Comparison of ENCODE assay signal across 11 cellular contexts in genomic region chr16:50102046-50102756, GRCh38. TPM values are rescaled to one million over a fixed set of nuclear protein-coding genes. Genes with fewer than 3 reads are reported as not detected.
DNase-seq lines count a peak whose midpoint lies in the region; ATAC-seq and TF ChIP-seq lines count a peak whose summit lies in the region.
"Had no signal": no experiment of that assay in that cellular context is flagged by ENCODE, and none has a peak within 500 bp of the region (broad histone marks: within the 10 kb centered on the region; RNA-seq: fewer than 3 reads in every experiment).

No MANE protein-coding gene starts in this region.

- no peak overlapping the region for H3K9ac ChIP-seq in fibroblast of lung (ENCODE audit: insufficient read depth, low read length)
- no peak overlapping the region for H3K9ac ChIP-seq in MM.1S (ENCODE audit: low read length)

- ATAC-seq in GM19023 (IDR thresholded peaks at IDR 0.05; ENCODE audit: unreplicated experiment) (peak; percentile 81), GM21737 (IDR thresholded peaks at IDR 0.05; ENCODE audit: unreplicated experiment) (no peak)
- ATAC-seq: HCT116 had no signal

- H3K36me3 ChIP-seq in BJ (ENCODE audit: control insufficient read depth, insufficient read depth, low read length): peaks cover 7% of the 10 kb centered on the region; the same call in 1 of the 2 replicates
- H3K36me3 ChIP-seq in fibroblast of lung (ENCODE audit: control insufficient read depth, insufficient read depth, low read length): peaks cover 8% of the 10 kb centered on the region
- peaks cover 19% of the 10 kb centered on the region; the same call in 1 of the 2 replicates for H3K36me3 ChIP-seq in MM.1S (replicated peaks; ENCODE audit: insufficient read depth, low read length)

- H3K4me3 ChIP-seq in BJ (ENCODE audit: low read depth, low read length) (no peak overlapping the region), fibroblast of lung (replicated peaks in 1 of 4; ENCODE audit: control extremely low read depth in 1 of 4, insufficient read depth in 1 of 4, low read depth in 3 of 4, low read length in 4 of 4) (no peak overlapping the region), MM.1S (ENCODE audit: low read length) (no peak overlapping the region)

- H2AFZ ChIP-seq in fibroblast of lung (ENCODE audit: low read length) (no peak overlapping the region), MM.1S (ENCODE audit: low read length) (no peak overlapping the region)

- H3K27ac ChIP-seq in fibroblast of lung (ENCODE audit: insufficient read depth, low read length): no peak overlapping the region
- H3K27ac ChIP-seq in MM.1S (ENCODE audit: low read length): no peak overlapping the region

- peak; percentile 38 for DNase-seq in BJ (ENCODE audit: low read depth)
- peak; percentile 42 for DNase-seq in M059J (ENCODE audit: low read depth)
- peak; percentile 69 to 83 for DNase-seq in fibroblast of lung (ENCODE audit: low read depth in 2 of 2)
- DNase-seq in NCI-H2227 treated with DMSO at 0.1 percent for 48 hours (lab: John Stamatoyannopoulos, UW): no peak
- DNase-seq in MM.1S: no peak
- no peak for DNase-seq in SW480 (ENCODE audit: low spot score)
- DNase-seq: activated B cell treated with CpG ODN at 0.5 μM for 24 hours; effector CD8-positive, alpha-beta T cell had no signal

- H3K79me2 ChIP-seq in fibroblast of lung (ENCODE audit: control insufficient read depth, insufficient read depth, low read length) (no peaks in the 10 kb centered on the region), MM.1S (ENCODE audit: low read length) (no peaks in the 10 kb centered on the region)

- POLR2A ChIA-PET in BJ (lab: Charles Lee): no interaction called here

- H3K4me2 ChIP-seq in fibroblast of lung (ENCODE audit: extremely low read depth, insufficient read depth, low read length) (no peak overlapping the region), MM.1S (ENCODE audit: low read depth, low read length) (no peak overlapping the region)

- CTCF ChIA-PET in BJ (lab: Yijun Ruan, JAX): interaction anchor here (1.4 kb wide), 1 partner anchor 111 kb away, joined by 4 read pairs; no protein-coding TSS in a partner anchor

- H3F3A ChIP-seq in MM.1S (ENCODE audit: insufficient read depth, low read length): no peaks in the 10 kb centered on the region

- H3K9me3 ChIP-seq in fibroblast of lung (ENCODE audit: control insufficient read depth, insufficient read depth, low read depth, low read length) (no peaks in the 10 kb centered on the region), MM.1S (replicated peaks; ENCODE audit: insufficient read depth, low read length) (no peaks in the 10 kb centered on the region)

- no peaks in the 10 kb centered on the region for H3K27me3 ChIP-seq in BJ (ENCODE audit: control insufficient read depth, insufficient read depth, low read length)
- no peaks in the 10 kb centered on the region for H3K27me3 ChIP-seq in fibroblast of lung (ENCODE audit: control insufficient read depth, insufficient read depth, low read length)
- no peaks in the 10 kb centered on the region for H3K27me3 ChIP-seq in MM.1S (replicated peaks; ENCODE audit: insufficient read depth, low read length)

- H3K4me1 ChIP-seq in fibroblast of lung (ENCODE audit: control insufficient read depth, extremely low read depth, insufficient read depth, low read length) (no peaks in the 10 kb centered on the region), MM.1S (ENCODE audit: low read length) (no peaks in the 10 kb centered on the region)

- TF ChIP-seq CTCF in BJ (IDR thresholded peaks at IDR 0.05; ENCODE audit: insufficient read depth, low read depth, low read length) (no peak), fibroblast of lung (conservative IDR thresholded peaks at IDR 0.05 in 1 of 2, IDR thresholded peaks at IDR 0.05 in 1 of 2; ENCODE audit: low read depth in 1 of 2, low read length in 2 of 2) (no peak), MM.1S (IDR thresholded peaks at IDR 0.05; ENCODE audit: low read length) (no peak)

- no peaks in the 10 kb centered on the region for H4K20me1 ChIP-seq in fibroblast of lung (ENCODE audit: control insufficient read depth, extremely low read depth, insufficient read depth, low read length)
- H4K20me1 ChIP-seq in MM.1S (ENCODE audit: insufficient read depth, low read length): no peaks in the 10 kb centered on the region

- no peaks in the 10 kb centered on the region for H3K9me2 ChIP-seq in MM.1S (replicated peaks; ENCODE audit: insufficient read depth, low read length)

RNA-seq across cellular contexts. Expression of gene HEATR3, which starts 36.4 kb away (rescaled TPM):
- 13.0 and 18.5 TPM in 2 replicates for polyA plus RNA-seq in BJ (2011; rRNA removed)
- polyA minus RNA-seq in BJ (2011; rRNA and poly(A)+ RNA removed): 6.0 and 13.6 TPM in 2 replicates
- total RNA-seq in M059J (2014; rRNA removed; shearing (Covaris generic)): 15.8 and 24.1 TPM in 2 replicates
- total RNA-seq in fibroblast of lung: 23.9 and 26.7 TPM in 2 replicates
- polyA plus RNA-seq in fibroblast of lung: 14.7 and 15.0 TPM in 2 replicates
- polyA plus RNA-seq in fibroblast of lung (2012): 10.9 and 12.3 TPM in 2 replicates
- polyA minus RNA-seq in fibroblast of lung (ENCODE audit: low replicate concordance): 6.3 and 18.0 TPM in 2 replicates

RNA-seq across cellular contexts. Expression of gene TENT4B, which starts 50.9 kb away (rescaled TPM):
- polyA plus RNA-seq in BJ (2011; rRNA removed) (7.2 and 9.9 TPM in 2 replicates), fibroblast of lung (11.1 and 12.3 TPM in 2 replicates)
- polyA minus RNA-seq in BJ (2011; rRNA and poly(A)+ RNA removed): 8.4 and 8.5 TPM in 2 replicates
- 7.0 and 10.6 TPM in 2 replicates for total RNA-seq in M059J (2014; rRNA removed; shearing (Covaris generic))
- total RNA-seq in fibroblast of lung: 11.0 and 12.2 TPM in 2 replicates
- polyA plus RNA-seq in fibroblast of lung (2012): 6.7 TPM in 2 replicates
- 4.0 and 6.1 TPM in 2 replicates for polyA minus RNA-seq in fibroblast of lung (ENCODE audit: low replicate concordance)

Comparison
In these comparisons a context has a peak if more than half of its experiments do, and no peak if none do; other contexts are left out.
1. DNase-seq: peak in BJ (single experiment), M059J (single experiment) and fibroblast of lung (2 of 2); none in NCI-H2227 treated with DMSO at 0.1 percent for 48 hours (single experiment), MM.1S (single experiment) and SW480 (single experiment).